8 cellular contexts compared by ENCODE assay signal in the genomic region with DNA sequence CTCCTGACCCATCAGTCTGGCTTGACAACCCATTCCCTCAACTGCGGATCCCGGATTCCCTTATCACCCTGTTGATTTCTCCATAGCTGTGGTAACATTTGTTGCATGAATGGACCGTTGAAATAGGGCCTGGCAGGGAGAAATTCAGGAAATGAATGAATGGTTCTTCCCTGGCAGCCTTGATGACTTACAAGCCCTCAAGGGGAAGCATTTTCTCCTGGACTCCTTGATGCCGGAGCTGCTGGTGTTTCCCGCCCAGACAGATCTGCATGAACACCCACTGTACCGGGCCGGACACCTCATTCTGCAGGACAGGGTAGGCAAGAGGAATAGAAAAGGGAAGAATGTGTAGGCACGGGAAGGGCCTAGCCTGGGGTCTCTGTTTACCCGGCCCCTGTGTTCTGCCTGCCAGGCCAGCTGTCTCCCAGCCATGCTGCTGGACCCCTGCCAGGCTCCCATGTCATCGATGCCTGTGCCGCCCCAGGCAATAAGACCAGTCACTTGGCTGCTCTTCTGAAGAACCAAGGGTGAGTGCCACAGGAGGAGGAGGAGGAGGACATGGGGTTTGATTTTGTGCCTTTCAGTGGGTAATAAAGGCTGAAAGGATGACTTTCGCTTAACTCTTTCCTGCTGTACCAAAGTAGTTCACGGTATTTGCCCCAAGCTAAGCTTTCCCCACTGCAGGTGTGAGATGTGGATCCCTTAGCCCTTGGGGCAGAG. TPM values are rescaled to one million over a fixed set of nuclear protein-coding genes. Genes with fewer than 3 reads are reported as not detected.
DNase-seq lines count a peak whose midpoint lies in the region; ATAC-seq, FAIRE-seq and TF ChIP-seq lines count a peak whose summit lies in the region.
"Not testable (repeated sequence)": the region's sequence is repeated elsewhere in the genome, so short reads cannot be mapped to it uniquely, and the experiment has no call there.

No MANE protein-coding gene starts in this region.

- not testable (repeated sequence) for H2AFZ ChIP-seq in HepG2 (ENCODE audit: low read length)

- not testable (repeated sequence) for H3K27me3 Mint-ChIP-seq in T-helper 17 cell, brain

- not testable (repeated sequence) for TF ChIP-seq EP300 in HepG2 (IDR thresholded peaks at IDR 0.05; ENCODE audit: low read depth in 2 of 2, low read length in 2 of 2); HepG2 (CRISPR knock-in tag; IDR thresholded peaks at IDR 0.05; ENCODE audit: borderline replicate concordance)

- H3K4me2 ChIP-seq in HepG2 (ENCODE audit: low read depth, low read length), result not testable (repeated sequence)

- H3K79me2 ChIP-seq in HepG2 (ENCODE audit: insufficient read depth, low read length), result not testable (repeated sequence)

- not testable (repeated sequence) for H3K4me1 ChIP-seq in adipocyte (ENCODE audit: control insufficient read depth, insufficient read depth, low read length); HepG2 (ENCODE audit: insufficient read depth, low read length)

- TF ChIP-seq RAD21 in HepG2 (CRISPR knock-in tag; IDR thresholded peaks at IDR 0.05), result not testable (repeated sequence)

- intact Hi-C loops in HepG2 (cut with micrococcal nuclease; ENCODE audit: unreplicated experiment), result not testable (repeated sequence)

- 91% methylated on average over 7 of the region's 13 CpGs for WGBS in HepG2 (ENCODE audit: low lambda C conversion rate)

- not testable (repeated sequence) for H3K4me1 Mint-ChIP-seq in T-helper 17 cell, brain

- not testable (repeated sequence) for H3K9ac ChIP-seq in adipocyte (ENCODE audit: low read length); HepG2 (ENCODE audit: insufficient read depth, low read depth, low read length)

- in situ Hi-C loops in HepG2 (cut with HindIII; ENCODE audit: extremely low pct_ligation_motif_present, low pct_unique_long_range_greater_than_20kb), result not testable (repeated sequence)

- TF ChIP-seq CTCF in brain (conservative IDR thresholded peaks at IDR 0.05); fibroblast of pulmonary artery (IDR thresholded peaks at IDR 0.05; ENCODE audit: low read length, missing control alignments); HepG2 (CRISPR knock-in tag; IDR thresholded peaks at IDR 0.05): not testable (repeated sequence)

- CTCF ChIA-PET in HepG2 (lab: Yijun Ruan, JAX; ENCODE audit: low intra/inter-chr PET ratio, low total read pairs), result not testable (repeated sequence)

- not testable (repeated sequence) for H3K27ac ChIP-seq in HepG2 (ENCODE audit: extremely low read length, insufficient read depth, low read length)

- ATAC-seq in T-helper 17 cell, HepG2: not testable (repeated sequence)

- peak; percentile 37 for DNase-seq in EL
- DNase-seq in MG63, result peak; percentile 38
- not testable (repeated sequence) for DNase-seq in T-helper 17 cell; HepG2 (ENCODE audit: low spot score)
- peak; percentile 7 for DNase-seq in adipocyte (ENCODE audit: low read depth)
- DNase-seq in fibroblast of pulmonary artery (ENCODE audit: low read depth), result peak; percentile 1
- DNase-seq in stromal cell of bone marrow (ENCODE audit: low read depth), result peak; percentile 0

- not testable (repeated sequence) for H3K9me3 Mint-ChIP-seq in brain

- not testable (repeated sequence) for H3K4me3 Mint-ChIP-seq in T-helper 17 cell, brain

- H3K36me3 Mint-ChIP-seq in T-helper 17 cell (ENCODE audit: low read depth); brain: not testable (repeated sequence)

- POLR2A ChIA-PET in HepG2 (lab: Yijun Ruan, JAX), result not testable (repeated sequence)

- BruUV-seq in HepG2 (replicated peaks; lab: Mats Ljungman, UMichigan), result not testable (repeated sequence)

- H3K27ac Mint-ChIP-seq in T-helper 17 cell (peak overlapping the region; percentile 27), brain (peak overlapping the region in 3 of 5 experiments; percentile 51 to 75 (median 58))

- not testable (repeated sequence) for H4K20me1 ChIP-seq in HepG2 (ENCODE audit: insufficient read depth, low read length)

- not testable (repeated sequence) for TF ChIP-seq POLR2A in HepG2 (IDR thresholded peaks at IDR 0.05; ENCODE audit: insufficient read depth in 1 of 2, low read depth in 2 of 2, low read length in 2 of 2)

- not testable (repeated sequence) for H3K27me3 ChIP-seq in MG63; adipocyte (replicated peaks; ENCODE audit: control insufficient read depth, insufficient read depth, low read length); HepG2 (ENCODE audit: control insufficient read depth in 1 of 2, insufficient read depth in 2 of 2, low read length in 2 of 2)

- not testable (repeated sequence) for FAIRE-seq in HepG2 (lab: Jason Lieb, UNC)

- H3K4me3 ChIP-seq in MG63; adipocyte (ENCODE audit: low read length); fibroblast of pulmonary artery (replicated peaks; ENCODE audit: low read depth, low read length); HepG2 (replicated peaks in 1 of 3; ENCODE audit: insufficient read depth in 1 of 3, low read depth in 2 of 3, low read length in 3 of 3): not testable (repeated sequence)

- H3K9me3 ChIP-seq in MG63; T-helper 17 cell (ENCODE audit: control insufficient read depth, low read length, poor library complexity, severe bottlenecking); adipocyte (ENCODE audit: control insufficient read depth, low read length); HepG2 (ENCODE audit: low read length): not testable (repeated sequence)

- not testable (repeated sequence) for H3K36me3 ChIP-seq in MG63; HepG2 (replicated peaks in 1 of 2; ENCODE audit: control insufficient read depth in 1 of 2, insufficient read depth in 2 of 2, low read length in 2 of 2)
- H3K36me3 ChIP-seq in adipocyte (ENCODE audit: control insufficient read depth, insufficient read depth, low read length, severe bottlenecking), result peaks cover 12% of the 10 kb centered on the region

TF ChIP-seq in HepG2, 621 proteins besides CTCF, POLR2A, EP300 and RAD21:
- 0 out of 2 replicates have a peak, but pooled peaks have one; percentile 28 for TF ChIP-seq POLR2G (IDR thresholded peaks at IDR 0.05; ENCODE audit: low read depth, low read length)
TF ChIP-seq in HepG2: peak in this region for 1; not testable (repeated sequence) for 620.

RNA-seq across cellular contexts. Expression of gene TRIM73, which starts 19.4 kb away (rescaled TPM):
- total RNA-seq in MG63 (2014; rRNA removed; shearing (Covaris generic); ENCODE audit: low replicate concordance), result 0.20 TPM in 1 of 2 replicates, not detected in the other
- 10 to 100 TPM; 13.7 to 19.4 TPM for total RNA-seq in T-helper 17 cell
- 2.3 TPM for polyA plus RNA-seq in brain (ENCODE audit: insufficient read depth, low read depth, low replicate concordance)
- 4.5 and 5.7 TPM in 2 replicates for total RNA-seq in HepG2 (2016; rRNA removed; fragmentation: Illumina TruSeq; extraction: Trizol)
- 3.0 and 3.9 TPM in 2 replicates for total RNA-seq in HepG2 (2016; cell fraction: cytosol; rRNA removed; fragmentation: Illumina TruSeq; extraction: Trizol; ENCODE audit: low read depth)
- total RNA-seq in HepG2 (2016; cell fraction: insoluble cytoplasmic fraction; rRNA removed; fragmentation: Illumina TruSeq; extraction: Trizol), result 4.3 and 4.7 TPM in 2 replicates
- total RNA-seq in HepG2 (2016; cell fraction: membrane; rRNA removed; fragmentation: Illumina TruSeq; extraction: Trizol), result 2.4 and 4.4 TPM in 2 replicates
- total RNA-seq in HepG2 (2016; cell fraction: nucleus; rRNA removed; fragmentation: Illumina TruSeq; extraction: Trizol), result 5.0 and 5.3 TPM in 2 replicates
- polyA plus RNA-seq in HepG2 (2011; rRNA removed), result 1.5 and 3.1 TPM in 2 replicates
- 0.65 and 1.1 TPM in 2 replicates for polyA plus RNA-seq in HepG2 (2011; cell fraction: cytosol; rRNA removed)
- polyA plus RNA-seq in HepG2 (2011; cell fraction: nucleus; rRNA removed), result 41.6 and 42.4 TPM in 2 replicates
- 3.7 and 5.9 TPM in 2 replicates for polyA plus RNA-seq in HepG2 (2012)
- polyA plus RNA-seq in HepG2 (2016; cell fraction: cytosol; fragmentation: Illumina TruSeq; extraction: Trizol; ENCODE audit: low read depth), result 1.3 and 2.1 TPM in 2 replicates
- polyA plus RNA-seq in HepG2 (2016; cell fraction: insoluble cytoplasmic fraction; fragmentation: Illumina TruSeq; extraction: Trizol; ENCODE audit: low read depth), result 2.8 and 4.1 TPM in 2 replicates
- polyA plus RNA-seq in HepG2 (2016; cell fraction: membrane; fragmentation: Illumina TruSeq; extraction: Trizol; ENCODE audit: low read depth), result 1.6 TPM in 2 replicates
- polyA plus RNA-seq in HepG2 (2016; cell fraction: nucleus; fragmentation: Illumina TruSeq; extraction: Trizol; ENCODE audit: insufficient read depth, low read depth), result 15.1 TPM in 2 replicates
- 3.5 and 5.1 TPM in 2 replicates for polyA minus RNA-seq in HepG2 (2011; rRNA and poly(A)+ RNA removed; ENCODE audit: low replicate concordance)
- polyA minus RNA-seq in HepG2 (2011; cell fraction: cytosol; rRNA and poly(A)+ RNA removed), result 0.20 and 1.4 TPM in 2 replicates
- 10.8 and 10.9 TPM in 2 replicates for polyA minus RNA-seq in HepG2 (2011; cell fraction: nucleus; rRNA and poly(A)+ RNA removed)
